In genomic region chr18:58806826-58807714, GRCh38 we compare ENCODE assay signal across 14 cellular contexts. TPM values are rescaled to one million over a fixed set of nuclear protein-coding genes. Genes with fewer than 3 reads are reported as not detected.
DNase-seq lines count a peak whose midpoint lies in the region; ATAC-seq and TF ChIP-seq lines count a peak whose summit lies in the region.
"Had no signal": no experiment of that assay in that cellular context is flagged by ENCODE, and none has a peak within 500 bp of the region (broad histone marks: within the 10 kb centered on the region; RNA-seq: fewer than 3 reads in every experiment).

No MANE protein-coding gene starts in this region.

- H3K9ac ChIP-seq in OCI-LY3 (ENCODE audit: low read length) = peak overlapping the region; percentile 88

- H3K4me2 ChIP-seq in OCI-LY3 (ENCODE audit: low read length) = peak overlapping the region; percentile 96

- H3K27ac ChIP-seq in OCI-LY3 (ENCODE audit: low read length) (peak overlapping the region; percentile 87), A673 (ENCODE audit: low read depth, low read length, poor library complexity, severe bottlenecking) (no peak overlapping the region)

- no peaks in the 10 kb centered on the region for H3K79me2 ChIP-seq in OCI-LY3 (ENCODE audit: low read length)

- CTCF ChIA-PET in A673 (lab: Charles Lee) = no interaction called here

- H3K27me3 ChIP-seq in OCI-LY3 (ENCODE audit: low read depth, low read length) (no peaks in the 10 kb centered on the region), A673 (replicated peaks; ENCODE audit: insufficient read depth, low read depth, low read length, poor library complexity) (no peaks in the 10 kb centered on the region)
- H3K27me3 ChIP-seq: vagina had no signal

- no peak overlapping the region for H3K4me3 ChIP-seq in GM12865 (ENCODE audit: low read depth, low read length)
- peak overlapping the region; percentile 78 for H3K4me3 ChIP-seq in OCI-LY3 (ENCODE audit: low read length)
- H3K4me3 ChIP-seq in foreskin fibroblast (ENCODE audit: low read depth in 1 of 2, low read length in 2 of 2) = no peak overlapping the region
- H3K4me3 ChIP-seq in A673 (ENCODE audit: low read depth, low read length, poor library complexity, severe bottlenecking) = no peak overlapping the region
- H3K4me3 ChIP-seq: vagina had no signal

- H3K36me3 ChIP-seq in OCI-LY3 (replicated peaks; ENCODE audit: low read depth, low read length) = peaks cover 3% of the 10 kb centered on the region
- H3K36me3 ChIP-seq in A673 (ENCODE audit: insufficient read depth, low read length, poor library complexity, severe bottlenecking) = no peaks in the 10 kb centered on the region
- H3K36me3 ChIP-seq: vagina had no signal

- no peaks in the 10 kb centered on the region for H4K20me1 ChIP-seq in OCI-LY3 (ENCODE audit: insufficient read depth, low read length)

- ATAC-seq in GM19463 (IDR thresholded peaks at IDR 0.05; ENCODE audit: unreplicated experiment) = peak; percentile 98
- ATAC-seq in HG02943 (IDR thresholded peaks at IDR 0.05; ENCODE audit: low read depth, unreplicated experiment) = peak; percentile 89

- POLR2A ChIA-PET in A673 (lab: Charles Lee; ENCODE audit: low non-redundant PET) = interaction anchor here (0.6 kb wide), 1 partner anchor 66 kb away, joined by 4 read pairs; no protein-coding TSS in a partner anchor

- TF ChIP-seq CTCF in GM12865 (IDR thresholded peaks at IDR 0.05; ENCODE audit: insufficient read depth, low read depth, low read length, missing control alignments) = no peak
- TF ChIP-seq CTCF in OCI-LY3 (IDR thresholded peaks at IDR 0.05; ENCODE audit: low read depth, low read length) = no peak
- no peak for TF ChIP-seq CTCF in foreskin fibroblast (IDR thresholded peaks at IDR 0.05; ENCODE audit: low read depth, low read length)
- TF ChIP-seq CTCF in A673 (conservative IDR thresholded peaks at IDR 0.05; ENCODE audit: low read depth, low read length) = no peak

- peaks cover 23% of the 10 kb centered on the region for H3K4me1 ChIP-seq in OCI-LY3 (ENCODE audit: low read length)
- H3K4me1 ChIP-seq in A673 (ENCODE audit: insufficient read depth, low read length, poor library complexity, severe bottlenecking) = peaks cover 10% of the 10 kb centered on the region

- peak overlapping the region; percentile 82 for H2AFZ ChIP-seq in OCI-LY3 (ENCODE audit: low read depth, low read length)

- DNase-seq in GM12865 (ENCODE audit: low read depth) (peak; percentile 71), foreskin fibroblast (no peak), A673 (ENCODE audit: low spot score) (no peak), KG1 (lab: John Stamatoyannopoulos, UW) (no peak)
- no peak for DNase-seq in activated T-cell treated with anti-CD3 and anti-CD28 coated beads, Interleukin-2, amount 50 U/mL, for 1 hour
- DNase-seq: activated CD4-positive, alpha-beta T cell treated with anti-CD3 and anti-CD28 coated beads for 48 hours; NCI-H2029; occipital lobe; SHP77; stimulated activated CD4-positive, alpha-beta T cell treated with anti-CD3 and anti-CD28 coated beads, Interleukin-4, amount 100 ng/mL, for 24 hours had no signal

- peaks cover 3% of the 10 kb centered on the region for H3K9me3 ChIP-seq in OCI-LY3 (ENCODE audit: insufficient read depth, low read length)
- H3K9me3 ChIP-seq in A673 (ENCODE audit: low read depth, low read length, poor library complexity, severe bottlenecking) = no peaks in the 10 kb centered on the region
- H3K9me3 ChIP-seq: vagina had no signal

- no TSS peak for BruUV-seq in A673 (replicated peaks; lab: Mats Ljungman, UMichigan)

- intact Hi-C loops in A673 (cut with micrococcal nuclease; ENCODE audit: unreplicated experiment) = no loop called here

RNA-seq across cellular contexts. Expression of gene ZNF532, which starts 57.6 kb away (rescaled TPM):
- total RNA-seq in A673 (2021) = 118 and 119 TPM in 2 replicates
